1 cellular context compared by ENCODE assay signal in genomic region chr14:72562300-72562699, GRCh38.
TF ChIP-seq lines count a peak whose summit lies in the region.

No MANE protein-coding gene starts in this region.

TF ChIP-seq in IMR-90, 13 proteins besides CTCF, POLR2A, EP300 and RAD21 (continued from another document):
- TF ChIP-seq BHLHE40 (IDR thresholded peaks at IDR 0.05; ENCODE audit: low read depth, low read length), result no peak
TF ChIP-seq in IMR-90: peak in this region for 0.
